13 cellular contexts compared by ENCODE assay signal in genomic region chr21:28439246-28439645, GRCh38.
"Had no signal": no experiment of that assay in that cellular context is flagged by ENCODE, and none has a peak within 500 bp of the region (broad histone marks: within the 10 kb centered on the region; RNA-seq: fewer than 3 reads in every experiment).

No MANE protein-coding gene starts in this region.

- ATAC-seq: activated CD4-positive, alpha-beta T cell treated with anti-CD3 and anti-CD28 coated beads for 36 hours; activated CD8-positive, alpha-beta T cell treated with anti-CD3 and anti-CD28 coated beads, Interleukin-2, amount 10 ng/mL, durations not matched to agents 7 days and 5 days; right lobe of liver; T-helper 17 cell had no signal

- H3K4me3 ChIP-seq: breast epithelium, ovary, right lobe of liver, stomach had no signal

- H3K36me3 ChIP-seq: breast epithelium, ovary, right lobe of liver, stomach had no signal

- H3K4me1 ChIP-seq: breast epithelium, right lobe of liver, stomach had no signal

- H3K27me3 ChIP-seq: breast epithelium, ovary, right lobe of liver, stomach had no signal

- H3K9me3 ChIP-seq: breast epithelium, ovary, right lobe of liver, stomach had no signal

- DNase-seq: activated CD4-positive, alpha-beta T cell treated with anti-CD3 and anti-CD28 coated beads for 36 hours; activated CD8-positive, alpha-beta memory T cell treated with anti-CD3 and anti-CD28 coated beads, Interleukin-2, amount 50 U/mL, for 48 hours; activated CD8-positive, alpha-beta T cell treated with anti-CD3 and anti-CD28 coated beads, Interleukin-2, amount 10 ng/mL, durations not matched to agents 7 days and 5 days; activated gamma-delta T cell treated with Interleukin-2 at 50 U/mL for 16 hours; anterior cingulate cortex; glutamatergic neuron; kidney glomerular epithelial cell; ovary; right lobe of liver; stimulated activated CD4-positive, alpha-beta T cell treated with anti-CD3 and anti-CD28 coated beads, Interleukin-1b, Interleukin-23, amount 100 ng/mL, for 48 hours; stomach; T-helper 17 cell had no signal

- H3K27ac ChIP-seq: ovary, right lobe of liver had no signal
